10 cellular contexts compared by ENCODE assay signal in the genomic region with DNA sequence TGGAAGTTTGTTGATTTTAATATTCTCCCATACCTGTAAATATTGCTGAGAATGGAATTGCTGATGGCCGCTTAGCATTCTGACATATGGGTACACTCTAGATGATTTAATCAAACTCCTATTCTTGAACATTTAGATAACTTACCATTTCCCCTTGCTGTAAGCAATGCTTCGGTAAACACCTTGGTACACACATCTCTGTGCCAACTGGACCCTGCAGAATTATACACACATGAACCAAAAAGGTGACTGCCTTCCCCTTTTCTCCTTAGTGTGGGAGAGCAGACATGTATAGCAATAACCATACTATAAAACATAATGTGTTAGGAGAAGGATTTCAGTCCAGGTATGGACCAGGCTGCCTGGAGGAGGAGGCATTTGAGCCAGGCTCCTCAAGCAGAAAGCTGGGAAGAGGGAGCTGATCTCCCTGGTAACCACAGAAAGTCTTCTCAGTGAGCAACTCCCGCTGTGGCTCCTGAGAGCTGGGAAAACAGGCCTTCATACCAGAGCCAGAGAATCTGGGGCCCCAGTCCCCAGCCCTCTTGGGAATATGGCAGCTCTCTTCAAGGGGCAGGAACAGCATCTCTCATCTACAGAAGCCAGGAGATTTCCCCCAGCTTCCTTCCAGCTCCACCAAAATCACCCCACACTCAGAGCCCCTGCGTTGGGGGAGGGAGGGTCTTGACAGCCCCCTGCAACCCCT. TPM values are rescaled to one million over a fixed set of nuclear protein-coding genes. Genes with fewer than 3 reads are reported as not detected.
DNase-seq lines count a peak whose midpoint lies in the region; ATAC-seq, FAIRE-seq and TF ChIP-seq lines count a peak whose summit lies in the region.
"Had no signal": no experiment of that assay in that cellular context is flagged by ENCODE, and none has a peak within 500 bp of the region (broad histone marks: within the 10 kb centered on the region; RNA-seq: fewer than 3 reads in every experiment).

No MANE protein-coding gene starts in this region.

- H3F3A ChIP-seq in GM23248 (ENCODE audit: insufficient read depth) (peaks cover 46% of the 10 kb centered on the region), MM.1S (ENCODE audit: insufficient read depth, low read length) (no peaks in the 10 kb centered on the region)

- no peak for TF ChIP-seq CTCF in brain microvascular endothelial cell (IDR thresholded peaks at IDR 0.05; ENCODE audit: low read depth, low read length, missing control alignments)
- no peak for TF ChIP-seq CTCF in MM.1S (IDR thresholded peaks at IDR 0.05; ENCODE audit: low read length)

- H3K9ac ChIP-seq in GM23248 (peak overlapping the region; percentile 78), MM.1S (ENCODE audit: low read length) (no peak overlapping the region)

- WGBS in GM23248 (ENCODE audit: low coverage in 1 of 2, low lambda C conversion rate in 2 of 2, missing lambda C conversion rate in 2 of 2), 2 experiments = 49 to 52% methylated on average over 4 of the region's 4 CpGs

- H3K27me3 ChIP-seq in GM23248 (replicated peaks; ENCODE audit: insufficient read depth) = no peaks in the 10 kb centered on the region
- H3K27me3 ChIP-seq in brain microvascular endothelial cell (replicated peaks) = no peaks in the 10 kb centered on the region
- no peaks in the 10 kb centered on the region for H3K27me3 ChIP-seq in MM.1S (replicated peaks; ENCODE audit: insufficient read depth, low read length)

- H2AFZ ChIP-seq in GM23248 (peak overlapping the region; percentile 78), MM.1S (ENCODE audit: low read length) (no peak overlapping the region)

- peak; percentile 74 for DNase-seq in GM23248
- peak; percentile 24 for DNase-seq in brain microvascular endothelial cell
- peak; percentile 53 for DNase-seq in kidney glomerular epithelial cell (lab: John Stamatoyannopoulos, UW)
- DNase-seq in NCI-H1930 (lab: John Stamatoyannopoulos, UW) = no peak
- DNase-seq in MM.1S = no peak
- no peak for DNase-seq in GM12892 (ENCODE audit: insufficient read length)
- DNase-seq in NOMO-1 (lab: John Stamatoyannopoulos, UW; ENCODE audit: unreplicated experiment in 2 of 2) = no peak
- DNase-seq: SIG-M5 had no signal

- no peak for FAIRE-seq in GM12892 (lab: Jason Lieb, UNC)

- H3K36me3 ChIP-seq in GM23248 (ENCODE audit: low read depth) (no peaks in the 10 kb centered on the region), brain microvascular endothelial cell (replicated peaks) (no peaks in the 10 kb centered on the region), MM.1S (replicated peaks; ENCODE audit: insufficient read depth, low read length) (no peaks in the 10 kb centered on the region)

- no peak for ATAC-seq in stimulated activated memory B cell treated with anti-CD40 and anti-IgM and Interleukin-4, amounts not matched to agents 10 μg/mL and 1 μg/mL and 100 μg/mL, for 72 hours

- H3K27me3 Mint-ChIP-seq in stimulated activated memory B cell treated with anti-CD40 and anti-IgM and Interleukin-4, amounts not matched to agents 10 μg/mL and 1 μg/mL and 100 μg/mL, for 72 hours = peaks cover 10% of the 10 kb centered on the region
- H3K27me3 Mint-ChIP-seq: activated naive CD4-positive, alpha-beta T cell treated with anti-CD3 and anti-CD28 coated beads, Interleukin-2, amount 50 U/mL, for 24 hours had no signal

- in situ Hi-C loops in GM23248 (cut with MboI) = loop anchor here (5.0 kb wide), 1 partner anchor 101 kb away; no protein-coding TSS in a partner anchor
- in situ Hi-C loops in brain microvascular endothelial cell (cut with HindIII; ENCODE audit: low pct_ligation_motif_present, low sequenced_read_pairs) = no loop called here

- H3K27ac ChIP-seq in GM23248 = peak overlapping the region; percentile 95
- H3K27ac ChIP-seq in brain microvascular endothelial cell = peak overlapping the region; percentile 70
- no peak overlapping the region for H3K27ac ChIP-seq in MM.1S (ENCODE audit: low read length)

- H3K4me2 ChIP-seq in GM23248 (ENCODE audit: unreplicated experiment) (peak overlapping the region; percentile 61), MM.1S (ENCODE audit: low read depth, low read length) (no peak overlapping the region)

- peak overlapping the region; percentile 88 for H3K27ac Mint-ChIP-seq in stimulated activated memory B cell treated with anti-CD40 and anti-IgM and Interleukin-4, amounts not matched to agents 10 μg/mL and 1 μg/mL and 100 μg/mL, for 72 hours
- H3K27ac Mint-ChIP-seq: activated naive CD4-positive, alpha-beta T cell treated with anti-CD3 and anti-CD28 coated beads, Interleukin-2, amount 50 U/mL, for 24 hours had no signal

- H4K20me1 ChIP-seq in GM23248 (ENCODE audit: insufficient read depth) (no peaks in the 10 kb centered on the region), MM.1S (ENCODE audit: insufficient read depth, low read length) (no peaks in the 10 kb centered on the region)

- no peaks in the 10 kb centered on the region for H3K79me2 ChIP-seq in GM23248 (ENCODE audit: insufficient read depth)
- no peaks in the 10 kb centered on the region for H3K79me2 ChIP-seq in MM.1S (ENCODE audit: low read length)

- no peaks in the 10 kb centered on the region for H3K9me3 Mint-ChIP-seq in stimulated activated memory B cell treated with anti-CD40 and anti-IgM and Interleukin-4, amounts not matched to agents 10 μg/mL and 1 μg/mL and 100 μg/mL, for 72 hours
- H3K9me3 Mint-ChIP-seq: activated naive CD4-positive, alpha-beta T cell treated with anti-CD3 and anti-CD28 coated beads, Interleukin-2, amount 50 U/mL, for 24 hours had no signal

- no peak for TF ChIP-seq POLR2A in GM12892 (IDR thresholded peaks at IDR 0.05; ENCODE audit: low read depth, low read length)

- H3K4me1 ChIP-seq in GM23248 (ENCODE audit: insufficient read depth) (peaks cover 58% of the 10 kb centered on the region), MM.1S (ENCODE audit: low read length) (no peaks in the 10 kb centered on the region)

- peaks cover 54% of the 10 kb centered on the region for H3K4me1 Mint-ChIP-seq in stimulated activated memory B cell treated with anti-CD40 and anti-IgM and Interleukin-4, amounts not matched to agents 10 μg/mL and 1 μg/mL and 100 μg/mL, for 72 hours

- H3K4me3 ChIP-seq in GM23248 (peak overlapping the region; percentile 41), brain microvascular endothelial cell (ENCODE audit: low read depth, low read length) (no peak overlapping the region), MM.1S (ENCODE audit: low read length) (no peak overlapping the region)

- H3K36me3 Mint-ChIP-seq in stimulated activated memory B cell treated with anti-CD40 and anti-IgM and Interleukin-4, amounts not matched to agents 10 μg/mL and 1 μg/mL and 100 μg/mL, for 72 hours = no peaks in the 10 kb centered on the region
- H3K36me3 Mint-ChIP-seq: activated naive CD4-positive, alpha-beta T cell treated with anti-CD3 and anti-CD28 coated beads, Interleukin-2, amount 50 U/mL, for 24 hours had no signal

- no peak overlapping the region for H3K4me3 Mint-ChIP-seq in stimulated activated memory B cell treated with anti-CD40 and anti-IgM and Interleukin-4, amounts not matched to agents 10 μg/mL and 1 μg/mL and 100 μg/mL, for 72 hours
- H3K4me3 Mint-ChIP-seq: activated naive CD4-positive, alpha-beta T cell treated with anti-CD3 and anti-CD28 coated beads, Interleukin-2, amount 50 U/mL, for 24 hours had no signal

- H3K9me2 ChIP-seq in GM23248 (ENCODE audit: insufficient read depth) = no peaks in the 10 kb centered on the region
- H3K9me2 ChIP-seq in MM.1S (replicated peaks; ENCODE audit: insufficient read depth, low read length) = no peaks in the 10 kb centered on the region

- no peaks in the 10 kb centered on the region for H3K9me3 ChIP-seq in GM23248 (ENCODE audit: low read depth)
- H3K9me3 ChIP-seq in MM.1S (replicated peaks; ENCODE audit: insufficient read depth, low read length) = no peaks in the 10 kb centered on the region

RNA-seq across cellular contexts. Expression of gene CSF1, which starts 33.9 kb away (rescaled TPM):
- total RNA-seq in GM23248 (2014; rRNA removed; shearing (Covaris generic)) = 60.0 and 87.0 TPM in 2 replicates
- polyA plus RNA-seq in GM23248 (2016; fragmentation: Nextera tagmentation; extraction: Ambion mirVana) = 65.3 and 67.9 TPM in 2 replicates
- 10.9 TPM for polyA plus RNA-seq in GM12892 (2012; ENCODE audit: missing spikeins)

Comparison
In these comparisons a context has a peak if more than half of its experiments do, and no peak if none do; other contexts are left out.
1. DNase-seq: peak in GM23248 (single experiment), brain microvascular endothelial cell (single experiment) and kidney glomerular epithelial cell (single experiment); none in NCI-H1930 (0 of 2), MM.1S (single experiment), GM12892 (single experiment) and NOMO-1 (0 of 2).